Comparison of ENCODE assay signal across 8 cellular contexts in the genomic region with DNA sequence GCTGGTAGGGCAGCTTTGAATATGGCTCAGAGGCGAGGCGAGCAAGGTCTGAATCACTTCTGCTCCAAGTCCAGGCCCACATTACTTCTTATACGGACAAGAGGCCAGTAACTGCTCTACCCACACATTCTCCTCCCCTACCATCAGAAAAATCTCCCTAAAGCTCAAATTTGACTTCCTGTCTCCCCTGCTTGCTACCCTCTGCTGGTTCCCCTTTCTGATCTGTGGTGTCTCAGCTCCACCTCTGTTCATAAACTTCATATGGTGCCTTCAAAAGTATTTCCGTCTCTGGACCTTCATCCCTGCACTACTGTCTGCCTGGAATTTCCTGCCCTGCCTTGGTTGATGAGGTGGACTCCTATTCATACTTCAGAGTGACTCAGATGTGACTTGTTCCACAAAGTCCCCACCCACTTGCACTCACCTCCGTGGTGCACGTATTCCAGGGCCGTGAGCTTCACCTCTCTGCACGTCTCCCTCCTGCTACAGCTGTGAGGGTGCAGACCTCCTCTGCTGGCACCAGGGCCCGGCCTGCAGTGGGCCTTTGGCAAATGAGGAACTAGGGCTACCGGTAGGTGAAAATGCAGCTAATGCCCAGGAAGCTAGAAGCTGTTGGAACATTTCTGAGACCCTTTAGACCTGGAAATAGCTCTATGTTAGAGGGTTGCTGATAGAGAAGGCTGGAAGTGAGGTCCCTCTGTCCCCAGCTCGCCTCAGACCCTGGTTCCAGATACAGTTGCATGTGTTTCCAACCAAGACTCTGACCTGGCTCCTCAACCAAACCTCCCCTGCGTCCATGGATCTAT. TPM values are rescaled to one million over a fixed set of nuclear protein-coding genes. Genes with fewer than 3 reads are reported as not detected.
A peak's percentile ranks its signal among the peaks of the same experiment; 100 is the strongest.
DNase-seq lines count a peak whose midpoint lies in the region; ATAC-seq and TF ChIP-seq lines count a peak whose summit lies in the region.

No MANE protein-coding gene starts in this region.

- WGBS in lung, 2 donors = 37 to 57% methylated on average over 12 of the region's 12 CpGs
- WGBS in stomach, 5 donors = 50 to 59% (median 53%) methylated on average over 11 to 12 of the region's 12 CpGs

- TF ChIP-seq EP300 in stomach (IDR thresholded peaks at IDR 0.05) = no peak

- DNase-seq in MCF 10A (ENCODE audit: unreplicated experiment) (peak; percentile 85), breast epithelium (ENCODE audit: low spot score in 2 of 2) (no peak), RWPE2 (ENCODE audit: low spot score) (peak; percentile 94), lung (ENCODE audit: low spot score) (no peak), stomach (peak; percentile 57), NCI-H345 (lab: John Stamatoyannopoulos, UW) (no peak)
- DNase-seq in activated effector memory CD4-positive, alpha-beta T cell treated with anti-CD3 and anti-CD28 coated beads, Interleukin-2, amount 50 U/mL, for 16 hours = peak; percentile 89

- peaks cover 13% of the 10 kb centered on the region for H3K4me1 Mint-ChIP-seq in MCF 10A (ENCODE audit: insufficient read depth, unreplicated experiment)

- no peaks in the 10 kb centered on the region for H3K27me3 Mint-ChIP-seq in MCF 10A (ENCODE audit: insufficient read depth, unreplicated experiment)

- H3K27me3 ChIP-seq in breast epithelium (no peaks in the 10 kb centered on the region), RWPE2 (ENCODE audit: insufficient read depth, poor library complexity, severe bottlenecking) (no peaks in the 10 kb centered on the region), lung (ENCODE audit: control insufficient read depth, insufficient read depth) (no peaks in the 10 kb centered on the region), stomach (no peaks in the 10 kb centered on the region)

- H3K4me3 Mint-ChIP-seq in MCF 10A (ENCODE audit: unreplicated experiment) = peak overlapping the region; percentile 8

- H3K36me3 Mint-ChIP-seq in MCF 10A (ENCODE audit: insufficient read depth, unreplicated experiment) = peaks cover 8% of the 10 kb centered on the region

- no peaks in the 10 kb centered on the region for H3K9me3 Mint-ChIP-seq in MCF 10A (ENCODE audit: unreplicated experiment)

- no peaks in the 10 kb centered on the region for H3K4me1 ChIP-seq in breast epithelium
- H3K4me1 ChIP-seq in RWPE2 (ENCODE audit: insufficient read depth, poor library complexity, severe bottlenecking) = peaks cover 28% of the 10 kb centered on the region
- H3K4me1 ChIP-seq in lung (ENCODE audit: control insufficient read depth in 2 of 2, insufficient read depth in 2 of 2, low read length in 2 of 2) = no peaks in the 10 kb centered on the region
- peaks cover 0 to 17% (median 2%) of the 10 kb centered on the region in 4 donors for H3K4me1 ChIP-seq in stomach

- peak overlapping the region; percentile 89 for H3K27ac Mint-ChIP-seq in MCF 10A (ENCODE audit: low read depth, unreplicated experiment)

- peak; percentile 68 for ATAC-seq in HG03095 (IDR thresholded peaks at IDR 0.05; ENCODE audit: unreplicated experiment)
- ATAC-seq in RWPE2 (ENCODE audit: low read depth) = peak; percentile 94
- ATAC-seq in lung (ENCODE audit: insufficient read depth, low FRiP score) = peak; percentile 41

- no peak overlapping the region for H3K4me3 ChIP-seq in breast epithelium
- H3K4me3 ChIP-seq in RWPE2 (ENCODE audit: severe bottlenecking) = peak overlapping the region; percentile 12
- H3K4me3 ChIP-seq in lung = no peak overlapping the region
- H3K4me3 ChIP-seq in stomach = no peak overlapping the region

- CTCF ChIA-PET in MCF 10A (lab: Yijun Ruan, JAX) = interaction anchor here (0.6 to 7.0 kb wide), 10 partner anchors 10 to 69 kb away, joined by 3 to 64 read pairs (median 9); partner anchors contain the start of gene TMSB10

- H3K9me3 ChIP-seq in breast epithelium (no peaks in the 10 kb centered on the region), RWPE2 (ENCODE audit: severe bottlenecking) (no peaks in the 10 kb centered on the region), lung (ENCODE audit: control insufficient read depth in 2 of 2, insufficient read depth in 1 of 2, low read length in 1 of 2) (no peaks in the 10 kb centered on the region), stomach (no peaks in the 10 kb centered on the region)

- intact Hi-C loops in MCF 10A (cut with micrococcal nuclease) = no loop called here
- intact Hi-C loops in breast epithelium (cut with DNase I; ENCODE audit: low total_unique reads) = no loop called here
- intact Hi-C loops in stomach (cut with DNase I; ENCODE audit: low total_unique reads) = no loop called here

- H3K36me3 ChIP-seq in breast epithelium = no peaks in the 10 kb centered on the region
- peaks cover 3% of the 10 kb centered on the region; the same call in 1 of the 2 replicates for H3K36me3 ChIP-seq in RWPE2 (ENCODE audit: low read depth)
- no peaks in the 10 kb centered on the region for H3K36me3 ChIP-seq in lung (ENCODE audit: control insufficient read depth in 2 of 2, insufficient read depth in 2 of 2, low read length in 2 of 2)
- no peaks in the 10 kb centered on the region for H3K36me3 ChIP-seq in stomach

- H3K27ac ChIP-seq in breast epithelium (no peak overlapping the region), RWPE2 (ENCODE audit: poor library complexity, severe bottlenecking) (peak overlapping the region; percentile 98), lung (ENCODE audit: low read depth in 1 of 2, low read length in 1 of 2) (no peak overlapping the region), stomach (peak overlapping the region in 4 of 5 donors; percentile 55 to 78 (median 66))

- no peak for TF ChIP-seq POLR2A in breast epithelium (IDR thresholded peaks at IDR 0.05)
- TF ChIP-seq POLR2A in stomach (IDR thresholded peaks at IDR 0.05) = no peak

- TF ChIP-seq CTCF in MCF 10A (IDR thresholded peaks at IDR 0.05; ENCODE audit: unreplicated experiment) = no peak
- no peak for TF ChIP-seq CTCF in breast epithelium (IDR thresholded peaks at IDR 0.05)
- peak; percentile 20 for TF ChIP-seq CTCF in RWPE2 (IDR thresholded peaks at IDR 0.05; ENCODE audit: poor library complexity, severe bottlenecking)
- no peak for TF ChIP-seq CTCF in lung (IDR thresholded peaks at IDR 0.05; ENCODE audit: control extremely low read depth, extremely low read depth)
- TF ChIP-seq CTCF in stomach (IDR thresholded peaks at IDR 0.05) = no peak

- BruUV-seq in MCF 10A (replicated peaks; lab: Mats Ljungman, UMichigan) = TSS peak; percentile 68

- POLR2A ChIA-PET in MCF 10A (lab: Yijun Ruan, JAX) = interaction anchor here (0.7 to 6.8 kb wide), 18 partner anchors 8 to 486 kb away, joined by 3 to 96 read pairs (median 4); partner anchors contain the start of genes KCMF1 and TMSB10

RNA-seq across cellular contexts. Expression of gene KCMF1, which starts 24.6 kb away (rescaled TPM):
- total RNA-seq in MCF 10A (2022) (169 and 170 TPM in 2 replicates), breast epithelium (10 to 100 TPM; 35.7 to 68.6 (median 49.3) TPM), lung (10 to 100 TPM; 50.5 to 71.0 TPM), stomach (10 to 100 TPM in 4 of 5 donors, 1 to 10 TPM in 1; 2.3 to 88.4 (median 47.5) TPM)
- polyA plus RNA-seq in lung (10 to 100 TPM; 15.8 to 44.4 TPM), stomach (10 to 100 TPM; 19.0 to 45.8 (median 31.2) TPM)

RNA-seq across cellular contexts. Expression of gene TMSB10, which starts 41.0 kb away (rescaled TPM):
- total RNA-seq in MCF 10A (2022) (3,313 and 3,349 TPM in 2 replicates), breast epithelium (1,000 to 10,000 TPM; 1,918 to 5,529 (median 3,700) TPM), lung (1,000 to 10,000 TPM; 1,849 to 3,001 TPM), stomach (1,000 to 10,000 TPM in 3 of 5 donors, 100 to 1,000 TPM in 2; 504 to 5,821 (median 1,954) TPM)
- polyA plus RNA-seq in lung (1,000 to 10,000 TPM; 1,996 to 6,202 TPM), stomach (1,000 to 10,000 TPM; 1,773 to 3,520 (median 2,373) TPM)

Comparison
In these comparisons a context has a peak if more than half of its experiments do, and no peak if none do; other contexts are left out.
1. DNase-seq: peak in MCF 10A (single experiment), RWPE2 (single experiment), activated effector memory CD4-positive, alpha-beta T cell treated with anti-CD3 and anti-CD28 coated beads, Interleukin-2, amount 50 U/mL, for 16 hours (single experiment) and stomach (single experiment); none in breast epithelium (0 of 2), lung (single experiment) and NCI-H345 (single experiment).
2. H3K27ac ChIP-seq: peak in RWPE2 (single experiment) and stomach (4 of 5); none in breast epithelium (0 of 2) and lung (0 of 2).
3. ATAC-seq: peak in every context shown above with its lines; median percentile 94 in RWPE2; 68 in HG03095; 41 in lung.